In the genomic region with DNA sequence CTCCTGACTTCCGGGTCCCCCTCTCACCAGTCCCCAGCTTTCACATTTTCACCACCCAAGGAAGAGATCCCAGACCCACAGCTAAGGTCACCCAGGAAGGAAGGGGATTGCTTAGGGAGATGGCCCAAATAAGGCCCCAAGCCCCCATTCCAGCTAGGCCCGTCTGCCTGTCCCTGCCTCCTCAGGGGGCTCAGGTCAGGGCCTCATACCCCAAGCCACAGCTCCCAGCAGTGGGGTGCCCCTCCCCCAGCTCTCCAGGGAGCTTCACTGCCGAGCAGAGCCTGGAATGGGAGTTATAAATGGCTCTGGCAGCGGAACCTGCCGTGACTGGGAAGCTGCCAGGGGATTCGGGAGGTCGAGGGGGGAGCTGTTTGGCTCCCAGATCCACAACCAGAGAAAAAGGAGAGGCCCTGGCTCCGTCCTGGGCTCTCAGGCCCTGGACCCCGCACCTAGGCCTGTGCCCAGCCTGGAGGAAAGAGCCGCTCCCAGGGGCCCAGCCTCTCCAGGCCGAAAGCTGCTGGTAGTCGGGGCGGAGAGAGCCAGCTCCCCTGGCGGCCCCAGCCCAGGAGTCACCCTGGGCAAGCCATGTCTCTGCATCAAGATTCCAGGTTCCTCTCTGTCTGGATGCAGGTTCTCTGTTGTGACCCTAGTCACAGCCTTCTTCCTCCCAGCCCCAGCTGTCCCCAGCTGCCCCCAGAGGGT, we compare ENCODE assay signal across 8 cellular contexts. TPM values are rescaled to one million over a fixed set of nuclear protein-coding genes. Genes with fewer than 3 reads are reported as not detected.
A peak's percentile ranks its signal among the peaks of the same experiment; 100 is the strongest.
DNase-seq lines count a peak whose midpoint lies in the region; ATAC-seq and TF ChIP-seq lines count a peak whose summit lies in the region.

No MANE protein-coding gene starts in this region.

- peak overlapping the region; percentile 77 for H3K4me3 Mint-ChIP-seq in Calu3 (ENCODE audit: low read depth, unreplicated experiment)

- CTCF ChIA-PET in Calu3 (lab: Charles Lee) = interaction anchor here (0.5 to 3.8 kb wide), 7 partner anchors 17 to 271 kb away, joined by 3 to 23 read pairs (median 4); a partner anchor contains a TSS

- no peaks in the 10 kb centered on the region for H3K27me3 ChIP-seq in SJSA1 (replicated peaks)

- peaks cover 95% of the 10 kb centered on the region for H3K4me1 ChIP-seq in SJSA1 (replicated peaks)

- peaks cover 34% of the 10 kb centered on the region for H3K4me1 Mint-ChIP-seq in Calu3 (ENCODE audit: low read depth, unreplicated experiment)

- no peaks in the 10 kb centered on the region for H3K9me3 ChIP-seq in SJSA1 (replicated peaks)

- ATAC-seq in HG03097 (IDR thresholded peaks at IDR 0.05; ENCODE audit: low FRiP score, unreplicated experiment) = no peak
- ATAC-seq in HG02981 (IDR thresholded peaks at IDR 0.05; ENCODE audit: unreplicated experiment) = no peak
- no peak for ATAC-seq in GM21723 (IDR thresholded peaks at IDR 0.05; ENCODE audit: unreplicated experiment)

- BruUV-seq in Calu3 (replicated peaks; lab: Mats Ljungman, UMichigan) = TSS peak; percentile 39

- peak overlapping the region; percentile 49 for H3K4me3 ChIP-seq in SJSA1
- peak overlapping the region; percentile 51 to 53 for H3K4me3 ChIP-seq in foreskin fibroblast (ENCODE audit: low read depth in 1 of 2, low read length in 2 of 2)

- H3K27ac ChIP-seq in SJSA1 = peak overlapping the region; percentile 97

- peak overlapping the region; percentile 60 for H3K27ac Mint-ChIP-seq in Calu3 (ENCODE audit: unreplicated experiment)

- TF ChIP-seq CTCF in Calu3 (IDR thresholded peaks at IDR 0.05; ENCODE audit: unreplicated experiment) = no peak
- no peak for TF ChIP-seq CTCF in foreskin fibroblast (IDR thresholded peaks at IDR 0.05; ENCODE audit: low read depth, low read length)

- peaks cover 50% of the 10 kb centered on the region for H3K36me3 ChIP-seq in SJSA1

- intact Hi-C loops in Calu3 (cut with micrococcal nuclease; ENCODE audit: unreplicated experiment) = no loop called here

- DNase-seq in Calu3 (peak; percentile 35), SJSA1 (ENCODE audit: low read depth in 1 of 2, low spot score in 2 of 2) (peak; percentile 81 to 84), foreskin fibroblast (peak in 1 of 2 donors; percentile 71), pons (ENCODE audit: low spot score) (peak; percentile 66), SIG-M5 (lab: John Stamatoyannopoulos, UW) (no peak)

- H3K9me3 Mint-ChIP-seq in Calu3 (ENCODE audit: low read depth, unreplicated experiment) = no peaks in the 10 kb centered on the region

- H3K36me3 Mint-ChIP-seq in Calu3 (ENCODE audit: insufficient read depth, unreplicated experiment) = peaks cover 42% of the 10 kb centered on the region

- H3K27me3 Mint-ChIP-seq in Calu3 (ENCODE audit: unreplicated experiment) = no peaks in the 10 kb centered on the region

RNA-seq across cellular contexts. Expression of a gene that starts 0.6 kb away (rescaled TPM):
- 85.6 and 102 TPM in 2 replicates for total RNA-seq in Calu3 (2022)
- total RNA-seq in SJSA1 (2014; rRNA removed; shearing (Covaris generic)) = 29.5 and 39.0 TPM in 2 replicates

RNA-seq across cellular contexts. Expression of a gene that starts 10.6 kb away (rescaled TPM):
- total RNA-seq in Calu3 (2022) = not detected in 2 replicates
- total RNA-seq in SJSA1 (2014; rRNA removed; shearing (Covaris generic)) = not detected in 2 replicates

RNA-seq across cellular contexts. Expression of a gene that starts 16.7 kb away (rescaled TPM):
- 14.3 and 16.6 TPM in 2 replicates for total RNA-seq in Calu3 (2022)
- total RNA-seq in SJSA1 (2014; rRNA removed; shearing (Covaris generic)) = 89.8 and 101 TPM in 2 replicates

RNA-seq across cellular contexts. Expression of a gene that starts 17.8 kb away (rescaled TPM):
- total RNA-seq in Calu3 (2022) = 1.1 and 1.3 TPM in 2 replicates
- 0.21 and 0.28 TPM in 2 replicates for total RNA-seq in SJSA1 (2014; rRNA removed; shearing (Covaris generic))

RNA-seq across cellular contexts. Expression of a gene that starts 32.5 kb away (rescaled TPM):
- total RNA-seq in Calu3 (2022) = 37.3 and 43.1 TPM in 2 replicates
- 34.8 and 61.9 TPM in 2 replicates for total RNA-seq in SJSA1 (2014; rRNA removed; shearing (Covaris generic))
